ENCODE assay signal across 8 cellular contexts in genomic region chr19:50252111-50252886, GRCh38. TPM values are rescaled to one million over a fixed set of nuclear protein-coding genes. Genes with fewer than 3 reads are reported as not detected.
DNase-seq lines count a peak whose midpoint lies in the region; ATAC-seq, FAIRE-seq and TF ChIP-seq lines count a peak whose summit lies in the region.

No MANE protein-coding gene starts in this region.

- H3K4me3 Mint-ChIP-seq in type B pancreatic cell = no peak overlapping the region

- H3K4me3 ChIP-seq in adrenal gland (no peak overlapping the region), liver (ENCODE audit: low read depth in 1 of 3, low read length in 3 of 3) (no peak overlapping the region)

- TF ChIP-seq RAD21 in liver (IDR thresholded peaks at IDR 0.05) = peak in 1 of 2 donors; percentile 55

- no peaks in the 10 kb centered on the region for H3K9me3 Mint-ChIP-seq in type B pancreatic cell

- H3K27ac ChIP-seq in adrenal gland = no peak overlapping the region
- no peak overlapping the region for H3K27ac ChIP-seq in liver (ENCODE audit: low read depth in 1 of 2, low read length in 2 of 2)

- peak; percentile 86 for DNase-seq in ELF-1 (ENCODE audit: low read depth, low spot score)
- peak; percentile 6 for DNase-seq in NCI-H1694 (lab: John Stamatoyannopoulos, UW)
- peak in 2 of 7 donors; percentile 4 to 27 for DNase-seq in adrenal gland
- no peak for DNase-seq in type B pancreatic cell (ENCODE audit: extremely low spot score, unreplicated experiment)
- DNase-seq in GM12892 (ENCODE audit: insufficient read length) = no peak
- DNase-seq in NCI-H345 (lab: John Stamatoyannopoulos, UW) = no peak

- ATAC-seq in GM21576 (IDR thresholded peaks at IDR 0.05; ENCODE audit: unreplicated experiment) = no peak

- intact Hi-C loops in adrenal gland (cut with DNase I) = no loop called here

- TF ChIP-seq CTCF in adrenal gland (IDR thresholded peaks at IDR 0.05) (peak; percentile 23 to 40 (median 36)), liver (IDR thresholded peaks at IDR 0.05; ENCODE audit: low read depth, low read length, missing input control) (peak; percentile 48), type B pancreatic cell (conservative IDR thresholded peaks at IDR 0.05) (peak; percentile 72)

- no peak for FAIRE-seq in GM12892 (lab: Jason Lieb, UNC)

- H3K27ac Mint-ChIP-seq in type B pancreatic cell = no peak overlapping the region

- no peak overlapping the region for H3K9ac ChIP-seq in liver (ENCODE audit: low read depth in 1 of 2, low read length in 2 of 2)

- H3K36me3 ChIP-seq in adrenal gland (replicated peaks in 1 of 2) (no peaks in the 10 kb centered on the region), liver (ENCODE audit: control insufficient read depth in 4 of 4, insufficient read depth in 3 of 4, low read depth in 1 of 4, low read length in 3 of 4) (peaks cover 10 to 72% (median 25%) of the 10 kb centered on the region in 4 donors)

- peaks cover 0 to 13% (median 0%) of the 10 kb centered on the region in 3 donors for H3K9me3 ChIP-seq in adrenal gland (replicated peaks in 1 of 3)
- H3K9me3 ChIP-seq in liver (ENCODE audit: control insufficient read depth in 4 of 4, low read length in 3 of 4) = peaks cover 0 to 2% (median 0%) of the 10 kb centered on the region in 4 donors

- peaks cover 11% of the 10 kb centered on the region for H3K36me3 Mint-ChIP-seq in type B pancreatic cell

- H3K27me3 Mint-ChIP-seq in type B pancreatic cell = no peaks in the 10 kb centered on the region

- no peaks in the 10 kb centered on the region for H3K4me1 ChIP-seq in adrenal gland (replicated peaks in 1 of 2)
- H3K4me1 ChIP-seq in liver (ENCODE audit: control insufficient read depth in 4 of 4, insufficient read depth in 4 of 4, low read length in 3 of 4) = no peaks in the 10 kb centered on the region

- TF ChIP-seq POLR2A in adrenal gland (IDR thresholded peaks at IDR 0.05) (no peak), GM12892 (IDR thresholded peaks at IDR 0.05; ENCODE audit: low read depth, low read length) (no peak)

- peaks cover 2% of the 10 kb centered on the region for H3K27me3 ChIP-seq in adrenal gland
- no peaks in the 10 kb centered on the region for H3K27me3 ChIP-seq in liver (ENCODE audit: control insufficient read depth in 4 of 4, insufficient read depth in 4 of 4, low read length in 3 of 4)

- 89 to 95% (median 91%) methylated on average over 20 to 23 of the region's 23 CpGs for WGBS in adrenal gland, 4 donors
- 93% methylated on average over 23 of the region's 23 CpGs for WGBS in liver

- H3K4me1 Mint-ChIP-seq in type B pancreatic cell (ENCODE audit: unreplicated experiment) = no peaks in the 10 kb centered on the region

TF ChIP-seq in liver, 16 proteins besides CTCF, POLR2A, EP300 and RAD21:
- no peak for TF ChIP-seq RXRA (IDR thresholded peaks at IDR 0.05)
- TF ChIP-seq ATF3 (IDR thresholded peaks at IDR 0.05) = no peak
- no peak for TF ChIP-seq ZBTB33 (IDR thresholded peaks at IDR 0.05)
- TF ChIP-seq HNF4G (IDR thresholded peaks at IDR 0.05) = no peak
- no peak for TF ChIP-seq TAF1 (conservative IDR thresholded peaks at IDR 0.05)
- TF ChIP-seq GABPA (IDR thresholded peaks at IDR 0.05 in 1 of 2, conservative IDR thresholded peaks at IDR 0.05 in 1 of 2) = no peak
- TF ChIP-seq EGR1 (IDR thresholded peaks at IDR 0.05; ENCODE audit: low read depth in 2 of 2) = no peak
- no peak for TF ChIP-seq HNF4A (conservative IDR thresholded peaks at IDR 0.05)

RNA-seq across cellular contexts. Expression of gene MYH14, which starts 48.9 kb away (rescaled TPM):
- total RNA-seq in adrenal gland (1 to 10 TPM in 7 of 8 donors, under 1 TPM in 1; 0.78 to 8.5 (median 3.4) TPM), liver (10 to 100 TPM; 12.4 to 27.7 TPM), type B pancreatic cell (ENCODE audit: low replicate concordance) (93.9 and 225 TPM in 2 replicates)
- polyA plus RNA-seq in adrenal gland (1 to 10 TPM in 2 of 3 donors, under 1 TPM in 1; 0.33 to 4.6 (median 3.6) TPM), liver (10 to 100 TPM; 23.4 to 37.5 TPM)
- polyA plus RNA-seq in GM12892 (2012; ENCODE audit: missing spikeins) = not detected

Comparison
In these comparisons a context has a peak if more than half of its experiments do, and no peak if none do; other contexts are left out.
1. DNase-seq: peak in ELF-1 (single experiment) and NCI-H1694 (single experiment); none in type B pancreatic cell (single experiment), GM12892 (single experiment) and NCI-H345 (single experiment).
2. Peak in every context shown above with its lines, with median percentiles within 50 percentile points of each other: CTCF ChIP-seq.